Comparison of ENCODE assay signal across 20 cellular contexts in the genomic region with DNA sequence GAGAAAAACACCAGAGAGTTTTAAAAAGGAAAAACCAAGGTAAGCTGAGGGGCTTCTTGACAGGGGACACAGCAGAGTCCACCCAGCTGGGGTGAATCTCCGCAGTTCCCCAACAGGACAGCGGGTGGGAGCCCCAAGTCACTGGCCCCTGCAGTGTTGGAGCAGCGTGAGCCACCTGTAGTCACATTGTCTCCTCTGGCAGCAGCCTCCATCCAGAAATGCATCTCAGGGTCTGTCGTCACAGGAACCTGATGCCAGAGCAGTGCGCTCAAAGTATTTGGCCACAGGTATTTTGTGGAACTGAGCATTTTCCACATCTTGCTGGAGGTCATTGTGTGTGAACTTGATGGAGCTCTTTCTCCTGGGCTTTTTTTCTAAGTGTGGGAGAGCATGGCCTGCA.
"Had no signal": no experiment of that assay in that cellular context is flagged by ENCODE, and none has a peak within 500 bp of the region (broad histone marks: within the 10 kb centered on the region; RNA-seq: fewer than 3 reads in every experiment).

No MANE protein-coding gene starts in this region.

- H3K9me3 ChIP-seq: esophagus squamous epithelium, left ventricle myocardium inferior, lower lobe of right lung, neutrophil, psoas muscle, right lobe of liver, testis, tibial nerve, upper lobe of right lung, vagina had no signal

- H3K4me3 Mint-ChIP-seq: memory B cell; naive B cell; nephron; stimulated activated naive B cell treated with anti-CD40 and anti-IgM and Interleukin-4, amounts not matched to agents 10 μg/mL and 1 μg/mL and 100 μg/mL, for 72 hours had no signal

- H3K9me3 Mint-ChIP-seq: effector memory CD8-positive, alpha-beta T cell; memory B cell; stimulated activated naive B cell treated with anti-CD40 and anti-IgM and Interleukin-4, amounts not matched to agents 10 μg/mL and 1 μg/mL and 100 μg/mL, for 72 hours; stimulated activated naive CD8-positive, alpha-beta T cell treated with anti-CD3 and anti-CD28 coated beads, Interleukin-15, amount 100 ng/mL, for 72 hours had no signal

- H3K27ac Mint-ChIP-seq: memory B cell; nephron; stimulated activated naive B cell treated with anti-CD40 and anti-IgM and Interleukin-4, amounts not matched to agents 10 μg/mL and 1 μg/mL and 100 μg/mL, for 72 hours; stimulated activated naive CD8-positive, alpha-beta T cell treated with anti-CD3 and anti-CD28 coated beads, Interleukin-15, amount 100 ng/mL, for 72 hours had no signal

- ATAC-seq: foreskin keratinocyte had no signal

- H3K27ac ChIP-seq: esophagus squamous epithelium, foreskin keratinocyte, left ventricle myocardium inferior, lower lobe of right lung, neutrophil, psoas muscle, right lobe of liver, testis, tibial nerve, upper lobe of right lung, vagina had no signal

- H3K4me1 ChIP-seq: foreskin keratinocyte, left ventricle myocardium inferior, psoas muscle, right lobe of liver, testis, upper lobe of right lung, vagina had no signal

- H3K27me3 Mint-ChIP-seq: memory B cell; naive B cell; stimulated activated naive B cell treated with anti-CD40 and anti-IgM and Interleukin-4, amounts not matched to agents 10 μg/mL and 1 μg/mL and 100 μg/mL, for 72 hours had no signal

- DNase-seq: esophagus squamous epithelium; foreskin keratinocyte; kidney; left cardiac atrium; left ventricle myocardium inferior; lower lobe of right lung; naive B cell; psoas muscle; stimulated activated CD4-positive, alpha-beta T cell treated with anti-CD3 and anti-CD28 coated beads, Interleukin-4, amount 100 ng/mL, for 1 hour; stimulated activated naive B cell treated with anti-CD40 and anti-IgM and Interleukin-4, amounts not matched to agents 10 μg/mL and 1 μg/mL and 100 μg/mL, for 72 hours; stimulated activated naive CD8-positive, alpha-beta T cell treated with anti-CD3 and anti-CD28 coated beads, Interleukin-15, amount 100 ng/mL, for 72 hours; testis; upper lobe of right lung had no signal

- H3K36me3 ChIP-seq: esophagus squamous epithelium, left ventricle myocardium inferior, lower lobe of right lung, neutrophil, right lobe of liver, tibial nerve, upper lobe of right lung, vagina had no signal

- H3K4me3 ChIP-seq: esophagus squamous epithelium, left ventricle myocardium inferior, lower lobe of right lung, psoas muscle, right lobe of liver, testis, tibial nerve, upper lobe of right lung, vagina had no signal

- H3K36me3 Mint-ChIP-seq: memory B cell, naive B cell had no signal

- H3K27me3 ChIP-seq: esophagus squamous epithelium, foreskin keratinocyte, neutrophil, right lobe of liver, testis, tibial nerve, upper lobe of right lung, vagina had no signal
